In genomic region chr5:172832383-172833315, GRCh38 we compare ENCODE assay signal across 8 cellular contexts. TPM values are rescaled to one million over a fixed set of nuclear protein-coding genes. Genes with fewer than 3 reads are reported as not detected.
DNase-seq lines count a peak whose midpoint lies in the region; ATAC-seq, FAIRE-seq and TF ChIP-seq lines count a peak whose summit lies in the region.

No MANE protein-coding gene starts in this region.

- H3K36me3 ChIP-seq in HUES6 (ENCODE audit: control insufficient read depth, insufficient read depth, low read length) (peaks cover 13% of the 10 kb centered on the region), neural progenitor cell (no peaks in the 10 kb centered on the region), MG63 (peaks cover 23% of the 10 kb centered on the region)

- H3K9me3 ChIP-seq in A549 (no peaks in the 10 kb centered on the region), HUES6 (ENCODE audit: control insufficient read depth, insufficient read depth, low read depth, low read length) (no peaks in the 10 kb centered on the region), neural progenitor cell (ENCODE audit: low read depth) (no peaks in the 10 kb centered on the region), MG63 (no peaks in the 10 kb centered on the region)

- ATAC-seq in A549, result no peak

- H3K4me3 Mint-ChIP-seq in dendritic cell treated with granulocyte-macrophage colony-stimulating factor and Interleukin-4, amounts not matched to agents 40 ng/mL and 50 ng/mL, for 4 days, result no peak overlapping the region
- H3K4me3 Mint-ChIP-seq in neural progenitor cell, result peak overlapping the region; percentile 91

- intact Hi-C loops in dendritic cell treated with granulocyte-macrophage colony-stimulating factor and Interleukin-4, amounts not matched to agents 40 ng/mL and 50 ng/mL, for 4 days (cut with micrococcal nuclease), result no loop called here

- H3K9ac ChIP-seq in HUES6 (ENCODE audit: low read length) (no peak overlapping the region), neural progenitor cell (no peak overlapping the region)

- peaks cover 10% of the 10 kb centered on the region for H3F3A ChIP-seq in neural progenitor cell (ENCODE audit: low read depth)

- no peaks in the 10 kb centered on the region for H3K27me3 Mint-ChIP-seq in dendritic cell treated with granulocyte-macrophage colony-stimulating factor and Interleukin-4, amounts not matched to agents 40 ng/mL and 50 ng/mL, for 4 days
- H3K27me3 Mint-ChIP-seq in neural progenitor cell (ENCODE audit: insufficient read depth, low read depth), result peaks cover 5% of the 10 kb centered on the region

- H3K4me2 ChIP-seq in A549 (peak overlapping the region; percentile 93), neural progenitor cell (no peak overlapping the region)

- no peaks in the 10 kb centered on the region for H3K9me3 Mint-ChIP-seq in dendritic cell treated with granulocyte-macrophage colony-stimulating factor and Interleukin-4, amounts not matched to agents 40 ng/mL and 50 ng/mL, for 4 days
- H3K9me3 Mint-ChIP-seq in neural progenitor cell, result no peaks in the 10 kb centered on the region

- H3K36me3 Mint-ChIP-seq in dendritic cell treated with granulocyte-macrophage colony-stimulating factor and Interleukin-4, amounts not matched to agents 40 ng/mL and 50 ng/mL, for 4 days (ENCODE audit: low read depth), result peaks cover 9% of the 10 kb centered on the region
- H3K36me3 Mint-ChIP-seq in neural progenitor cell, result no peaks in the 10 kb centered on the region

- peak overlapping the region; percentile 89 for H3K27ac Mint-ChIP-seq in dendritic cell treated with granulocyte-macrophage colony-stimulating factor and Interleukin-4, amounts not matched to agents 40 ng/mL and 50 ng/mL, for 4 days
- H3K27ac Mint-ChIP-seq in neural progenitor cell, result peak overlapping the region; percentile 21

- TF ChIP-seq EP300 in A549 (IDR thresholded peaks at IDR 0.05), result no peak

- peaks cover 29% of the 10 kb centered on the region for H3K79me2 ChIP-seq in neural progenitor cell (ENCODE audit: low read depth)

- no peak overlapping the region for H3K4me3 ChIP-seq in A549
- peak overlapping the region; percentile 97; the same call in 1 of the 2 replicates for H3K4me3 ChIP-seq in HUES6 (ENCODE audit: low read depth, low read length)
- no peak overlapping the region for H3K4me3 ChIP-seq in neural progenitor cell
- H3K4me3 ChIP-seq in MG63, result no peak overlapping the region

- no peak for TF ChIP-seq CTCF in A549 (IDR thresholded peaks at IDR 0.05)
- TF ChIP-seq CTCF in neural progenitor cell (IDR thresholded peaks at IDR 0.05), result no peak
- TF ChIP-seq CTCF in GM20000 (IDR thresholded peaks at IDR 0.05; ENCODE audit: extremely low read depth, missing control alignments), result no peak

- H3K27ac ChIP-seq in A549 (peak overlapping the region; percentile 96 to 99), HUES6 (ENCODE audit: low read depth, low read length) (no peak overlapping the region; the same call in 1 of the 2 replicates), neural progenitor cell (no peak overlapping the region)

- H3K4me1 ChIP-seq in A549 (peaks cover 47% of the 10 kb centered on the region), HUES6 (ENCODE audit: control insufficient read depth, insufficient read depth, low read length) (peaks cover 39% of the 10 kb centered on the region), neural progenitor cell (peaks cover 11% of the 10 kb centered on the region)

- H3K4me1 Mint-ChIP-seq in dendritic cell treated with granulocyte-macrophage colony-stimulating factor and Interleukin-4, amounts not matched to agents 40 ng/mL and 50 ng/mL, for 4 days (ENCODE audit: low read depth), result peaks cover 74% of the 10 kb centered on the region
- H3K4me1 Mint-ChIP-seq in neural progenitor cell, result peaks cover 52% of the 10 kb centered on the region

- DNase-seq in A549 (ENCODE audit: low read depth in 1 of 2, low spot score in 1 of 2) (no peak), neural progenitor cell (ENCODE audit: low spot score) (no peak), GM20000 (ENCODE audit: low spot score) (no peak), MG63 (no peak), activated gamma-delta T cell treated with Interleukin-2 at 50 U/mL for 16 hours (no peak), GM19239 (ENCODE audit: insufficient read length, low spot score) (no peak)

- peaks cover 30% of the 10 kb centered on the region for H4K20me1 ChIP-seq in neural progenitor cell (ENCODE audit: low read depth)

- POLR2A ChIA-PET in A549 (lab: Yijun Ruan, JAX), result interaction anchor here (1.1 kb wide), 2 partner anchors 26 to 65 kb away, joined by 3 read pairs; no protein-coding TSS in a partner anchor

- TF ChIP-seq POLR2A in A549 (IDR thresholded peaks at IDR 0.05; ENCODE audit: low read length), result no peak

- FAIRE-seq in A549 (lab: Jason Lieb, UNC), result no peak
- FAIRE-seq in GM19239 (lab: Jason Lieb, UNC), result no peak

- 84% methylated on average over 14 of the region's 14 CpGs for WGBS in A549 (ENCODE audit: missing lambda C conversion rate)

- no peak overlapping the region for H2AFZ ChIP-seq in neural progenitor cell (replicated peaks)

- CTCF ChIA-PET in A549 (lab: Yijun Ruan, JAX), result interaction anchor here (1.0 to 1.4 kb wide), 3 partner anchors 21 to 62 kb away, joined by 3 to 4 read pairs (median 3); partner anchors contain the start of gene DUSP1

- no peak for TF ChIP-seq RAD21 in A549 (conservative IDR thresholded peaks at IDR 0.05 in 1 of 2, IDR thresholded peaks at IDR 0.05 in 1 of 2)

- H3K27me3 ChIP-seq in HUES6 (ENCODE audit: control insufficient read depth, insufficient read depth, low read length), result no peaks in the 10 kb centered on the region
- no peaks in the 10 kb centered on the region for H3K27me3 ChIP-seq in neural progenitor cell
- no peaks in the 10 kb centered on the region; the same call in 1 of the 2 replicates for H3K27me3 ChIP-seq in MG63

TF ChIP-seq in A549, 52 proteins besides CTCF, POLR2A, EP300 and RAD21:
- TF ChIP-seq ZFP36 (IDR thresholded peaks at IDR 0.05; ENCODE audit: borderline replicate concordance, partially characterized antibody) (no peak), ZNF302 (CRISPR knock-in tag; IDR thresholded peaks at IDR 0.05) (no peak), HOXA7 (CRISPR knock-in tag; IDR thresholded peaks at IDR 0.05) (peak; percentile 47; the same call in 1 of the 2 replicates)

RNA-seq across cellular contexts. Expression of gene ERGIC1, which starts 1.4 kb away (rescaled TPM):
- polyA plus RNA-seq in A549 (2011; rRNA removed) (176 and 208 TPM in 2 replicates), A549 (2017; fragmentation: RNase III; extraction: RNeasy Plus Mini Kit Qiagen cat#74134 plus additional on column Dnase treatment) (289 to 322 TPM (median 304 TPM) in 3 replicates)
- polyA plus RNA-seq in A549 (2012; cell fraction: cytosol; rRNA removed), result 184 and 254 TPM in 2 replicates
- polyA plus RNA-seq in A549 (2012; cell fraction: nucleus; rRNA removed), result 131 and 150 TPM in 2 replicates
- polyA minus RNA-seq in A549 (2011; rRNA and poly(A)+ RNA removed), result 418 and 510 TPM in 2 replicates
- total RNA-seq in neural progenitor cell (ENCODE audit: low replicate concordance), result 28.7 and 50.8 TPM in 2 replicates
- total RNA-seq in MG63 (2014; rRNA removed; shearing (Covaris generic); ENCODE audit: low replicate concordance), result 65.6 and 98.8 TPM in 2 replicates

Comparison
In these comparisons a context has a peak if more than half of its experiments do, and no peak if none do; other contexts are left out.
1. H3K27ac ChIP-seq: peak in A549 (2 of 2); none in HUES6 (single experiment) and neural progenitor cell (single experiment).